8 cellular contexts compared by ENCODE assay signal in genomic region chr11:121426476-121427454, GRCh38. TPM values are rescaled to one million over a fixed set of nuclear protein-coding genes. Genes with fewer than 3 reads are reported as not detected.
A peak's percentile ranks its signal among the peaks of the same experiment; 100 is the strongest.
DNase-seq lines count a peak whose midpoint lies in the region; ATAC-seq lines count a peak whose summit lies in the region.

No MANE protein-coding gene starts in this region.

- peak overlapping the region; percentile 58 for H3K27ac Mint-ChIP-seq in dendritic cell treated with granulocyte-macrophage colony-stimulating factor and Interleukin-4, amounts not matched to agents 40 ng/mL and 50 ng/mL, for 4 days

- peak overlapping the region; percentile 63 for H3K4me3 Mint-ChIP-seq in dendritic cell treated with granulocyte-macrophage colony-stimulating factor and Interleukin-4, amounts not matched to agents 40 ng/mL and 50 ng/mL, for 4 days

- no peaks in the 10 kb centered on the region for H3K36me3 Mint-ChIP-seq in dendritic cell treated with granulocyte-macrophage colony-stimulating factor and Interleukin-4, amounts not matched to agents 40 ng/mL and 50 ng/mL, for 4 days (ENCODE audit: low read depth)

- ATAC-seq in GM21529 (IDR thresholded peaks at IDR 0.05; ENCODE audit: unreplicated experiment), result peak; percentile 31
- ATAC-seq in stimulated activated naive CD8-positive, alpha-beta T cell treated with anti-CD3 and anti-CD28 coated beads, Interleukin-15, Interleukin-2, amounts not matched to agents 100 U/mL and 50 U/mL, for 24 hours, result peak; percentile 72
- no peak for ATAC-seq in HG03025 (IDR thresholded peaks at IDR 0.05; ENCODE audit: low FRiP score, unreplicated experiment)

- DNase-seq in AG20443 (ENCODE audit: low spot score), result peak; percentile 57
- DNase-seq in T-helper 9 cell, result peak; percentile 37
- DNase-seq in mesenteric fat pad (ENCODE audit: low spot score), result peak; percentile 90
- DNase-seq in stimulated activated naive CD8-positive, alpha-beta T cell treated with anti-CD3 and anti-CD28 coated beads, Interleukin-15, Interleukin-2, amounts not matched to agents 100 U/mL and 50 U/mL, for 24 hours, result peak; percentile 76
- no peak for DNase-seq in HUDEP-2 (lab: John Stamatoyannopoulos, UW; ENCODE audit: unreplicated experiment in 76 of 76)

- peaks cover 69% of the 10 kb centered on the region for H3K4me1 Mint-ChIP-seq in dendritic cell treated with granulocyte-macrophage colony-stimulating factor and Interleukin-4, amounts not matched to agents 40 ng/mL and 50 ng/mL, for 4 days (ENCODE audit: low read depth)

- H3K9me3 Mint-ChIP-seq in dendritic cell treated with granulocyte-macrophage colony-stimulating factor and Interleukin-4, amounts not matched to agents 40 ng/mL and 50 ng/mL, for 4 days, result peaks cover 9% of the 10 kb centered on the region

- intact Hi-C loops in dendritic cell treated with granulocyte-macrophage colony-stimulating factor and Interleukin-4, amounts not matched to agents 40 ng/mL and 50 ng/mL, for 4 days (cut with micrococcal nuclease), result no loop called here

- H3K27me3 Mint-ChIP-seq in dendritic cell treated with granulocyte-macrophage colony-stimulating factor and Interleukin-4, amounts not matched to agents 40 ng/mL and 50 ng/mL, for 4 days, result peaks cover 5% of the 10 kb centered on the region

RNA-seq across cellular contexts. Expression of gene SORL1, which starts 25.3 kb away (rescaled TPM):
- 31.8 TPM for total RNA-seq in mesenteric fat pad

Comparison
In these comparisons a context has a peak if more than half of its experiments do, and no peak if none do; other contexts are left out.
1. DNase-seq: peak in AG20443 (single experiment), T-helper 9 cell (single experiment), mesenteric fat pad (single experiment) and stimulated activated naive CD8-positive, alpha-beta T cell treated with anti-CD3 and anti-CD28 coated beads, Interleukin-15, Interleukin-2, amounts not matched to agents 100 U/mL and 50 U/mL, for 24 hours (single experiment); none in HUDEP-2 (0 of 76).